ENCODE assay signal across 11 cellular contexts in the genomic region with DNA sequence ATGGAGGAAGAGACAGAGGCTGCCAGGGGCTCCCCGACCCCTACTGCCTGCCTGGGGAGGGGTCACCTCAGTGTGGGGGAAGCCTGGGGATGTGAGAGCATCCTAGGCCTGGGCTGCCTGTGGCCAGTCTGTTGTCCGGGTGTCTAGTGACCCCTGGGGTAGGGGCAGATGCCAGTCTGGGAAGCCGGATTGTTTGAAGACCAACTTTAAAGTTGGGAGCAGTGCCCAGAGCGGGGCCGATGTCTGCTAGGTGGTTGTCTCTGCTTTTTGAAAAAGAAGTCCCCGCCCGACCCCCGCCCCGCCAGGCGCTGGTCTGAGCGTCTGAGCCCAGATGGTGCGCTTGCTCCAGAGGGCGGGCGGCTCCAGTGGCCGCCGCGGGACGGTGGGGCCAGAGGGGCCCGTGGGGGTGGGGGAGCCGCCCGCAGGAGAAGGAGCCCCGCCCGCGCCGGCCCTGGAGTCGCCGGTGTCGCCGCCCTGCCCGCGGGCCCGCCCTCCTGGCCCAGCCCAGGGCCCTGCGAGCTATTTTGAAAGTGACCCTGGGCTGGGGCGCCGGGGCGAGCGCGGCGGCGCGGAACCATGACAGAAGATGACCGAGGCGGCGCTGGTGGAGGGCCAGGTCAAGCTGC. TPM values are rescaled to one million over a fixed set of nuclear protein-coding genes. Genes with fewer than 3 reads are reported as not detected.
DNase-seq lines count a peak whose midpoint lies in the region; ATAC-seq and TF ChIP-seq lines count a peak whose summit lies in the region.
"Had no signal": no experiment of that assay in that cellular context is flagged by ENCODE, and none has a peak within 500 bp of the region (broad histone marks: within the 10 kb centered on the region; RNA-seq: fewer than 3 reads in every experiment).

A gene with protein sequence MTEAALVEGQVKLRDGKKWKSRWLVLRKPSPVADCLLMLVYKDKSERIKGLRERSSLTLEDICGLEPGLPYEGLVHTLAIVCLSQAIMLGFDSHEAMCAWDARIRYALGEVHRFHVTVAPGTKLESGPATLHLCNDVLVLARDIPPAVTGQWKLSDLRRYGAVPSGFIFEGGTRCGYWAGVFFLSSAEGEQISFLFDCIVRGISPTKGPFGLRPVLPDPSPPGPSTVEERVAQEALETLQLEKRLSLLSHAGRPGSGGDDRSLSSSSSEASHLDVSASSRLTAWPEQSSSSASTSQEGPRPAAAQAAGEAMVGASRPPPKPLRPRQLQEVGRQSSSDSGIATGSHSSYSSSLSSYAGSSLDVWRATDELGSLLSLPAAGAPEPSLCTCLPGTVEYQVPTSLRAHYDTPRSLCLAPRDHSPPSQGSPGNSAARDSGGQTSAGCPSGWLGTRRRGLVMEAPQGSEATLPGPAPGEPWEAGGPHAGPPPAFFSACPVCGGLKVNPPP (plus strand): TSS at position 517 of the 626 bp plus-strand sequence. CDS start 70 bp downstream, at position 587.

- H3K9ac ChIP-seq in HCT116 (ENCODE audit: low read length): peak within 1 kb of the TSS; percentile 35; the same call in 1 of the 2 replicates

- no peak for DNase-seq in HCT116 (ENCODE audit: low read depth, low spot score)
- DNase-seq in astrocyte of the cerebellum (ENCODE audit: low read depth): no peak
- peak in 1 of 2 donors; percentile 46 for DNase-seq in left colon
- peak; percentile 69 for DNase-seq in stomach
- DNase-seq in NCI-H510A (lab: John Stamatoyannopoulos, UW): no peak
- DNase-seq in central memory CD4-positive, alpha-beta T cell: no peak
- DNase-seq in NK-92 treated with Interleukin-12 subunit alpha and Interleukin-12 subunit beta, amount 100 ng/mL, for 24 hours (lab: John Stamatoyannopoulos, UW): no peak
- DNase-seq: activated CD4-positive, alpha-beta T cell treated with anti-CD3 and anti-CD28 coated beads for 48 hours; NCI-H2107 had no signal

- H3K4me2 ChIP-seq in HCT116 (ENCODE audit: low read length): peak within 1 kb of the TSS; percentile 71

- H3K27ac ChIP-seq in HCT116 (ENCODE audit: low read depth, low read length) (no peak within 1 kb of the TSS; the same call in 1 of the 2 replicates), stomach (peak within 1 kb of the TSS; percentile 71 to 82 (median 73))

- in situ Hi-C loops in astrocyte of the cerebellum (cut with HindIII; ENCODE audit: low sequenced_read_pairs): no loop called here

- BruUV-seq in HCT116 (replicated peaks; lab: Mats Ljungman, UMichigan): no TSS peak

- no peaks in the 10 kb centered on the region for H3K27me3 ChIP-seq in HCT116 (ENCODE audit: insufficient read depth, low read length)
- H3K27me3 ChIP-seq in stomach: peaks cover 0 to 42% (median 11%) of the 10 kb centered on the region in 3 donors

- H3K36me3 ChIP-seq in HCT116 (ENCODE audit: control insufficient read depth in 1 of 2, insufficient read depth in 2 of 2, low read length in 2 of 2) (no peaks in the 10 kb centered on the region), stomach (no peaks in the 10 kb centered on the region)

- TF ChIP-seq POLR2A in HCT116 (IDR thresholded peaks at IDR 0.05; ENCODE audit: borderline replicate concordance, extremely low read depth, insufficient read depth, insufficient read length) (no peak), stomach (IDR thresholded peaks at IDR 0.05) (no peak)

- intact Hi-C loops in HCT116 (cut with micrococcal nuclease) (no loop called here), left colon (cut with DNase I, micrococcal nuclease) (no loop called here), stomach (cut with DNase I; ENCODE audit: low total_unique reads) (no loop called here)

- peak within 1 kb of the TSS; percentile 45 for H2AFZ ChIP-seq in HCT116 (ENCODE audit: low read depth, low read length, poor library complexity, severe bottlenecking)

- peak within 1 kb of the TSS; percentile 23 to 49 for H3K4me3 ChIP-seq in HCT116 (replicated peaks in 1 of 2; ENCODE audit: low read depth in 1 of 2, low read length in 2 of 2)
- H3K4me3 ChIP-seq in astrocyte of the cerebellum (ENCODE audit: low read depth, low read length): peak within 1 kb of the TSS; percentile 12
- peak within 1 kb of the TSS; percentile 58 to 63 (median 62) for H3K4me3 ChIP-seq in stomach

- ATAC-seq in HCT116 (peak; percentile 86), left colon (peak; percentile 60), HG02884 (IDR thresholded peaks at IDR 0.05; ENCODE audit: unreplicated experiment) (no peak)

- POLR2A ChIA-PET in HCT116 (lab: Charles Lee): no interaction called here

- no peak for TF ChIP-seq CTCF in HCT116 (IDR thresholded peaks at IDR 0.05 in 2 of 3, conservative IDR thresholded peaks at IDR 0.05 in 1 of 3; ENCODE audit: borderline replicate concordance in 1 of 3, insufficient read depth in 1 of 3, low read depth in 2 of 3, low read length in 2 of 3)
- no peak for TF ChIP-seq CTCF in astrocyte of the cerebellum (IDR thresholded peaks at IDR 0.05; ENCODE audit: low read depth, low read length, missing control alignments)
- TF ChIP-seq CTCF in stomach (IDR thresholded peaks at IDR 0.05): no peak

- no peaks in the 10 kb centered on the region for H4K20me1 ChIP-seq in HCT116 (ENCODE audit: insufficient read depth)

- H3K9me3 ChIP-seq in HCT116 (ENCODE audit: control insufficient read depth in 1 of 2, insufficient read depth in 1 of 2, low read depth in 1 of 2, low read length in 2 of 2): no peaks in the 10 kb centered on the region
- no peaks in the 10 kb centered on the region for H3K9me3 ChIP-seq in stomach

- H3K4me1 ChIP-seq in HCT116 (ENCODE audit: control insufficient read depth in 1 of 2, insufficient read depth in 2 of 2, low read length in 2 of 2) (peaks cover 4 to 10% of the 10 kb centered on the region in 2 experiments; a peak in 2 of 4 replicates), stomach (peaks cover 8 to 40% (median 36%) of the 10 kb centered on the region in 4 donors)

- 4 to 6% (median 5%) methylated on average over 12 to 44 of the region's 44 CpGs for WGBS in stomach, 5 donors

- RAD21 ChIA-PET in HCT116 (lab: Charles Lee; ENCODE audit: low non-redundant PET in 1 of 2, low total read pairs in 2 of 2, uncharacterized antibody in 2 of 2, unreplicated experiment in 2 of 2): no interaction called here

- no peak for TF ChIP-seq RAD21 in HCT116 (IDR thresholded peaks at IDR 0.05; ENCODE audit: low read depth)

- no peak for TF ChIP-seq EP300 in stomach (IDR thresholded peaks at IDR 0.05)

- H3K9me2 ChIP-seq in HCT116 (ENCODE audit: insufficient read depth): no peaks in the 10 kb centered on the region

- H3K79me2 ChIP-seq in HCT116 (ENCODE audit: insufficient read depth, low read length): no peaks in the 10 kb centered on the region

- CTCF ChIA-PET in HCT116 (lab: Charles Lee): interaction anchor here (0.7 to 0.9 kb wide), 2 partner anchors 18 to 22 kb away, joined by 3 read pairs; no protein-coding TSS in a partner anchor

TF ChIP-seq in HCT116, 20 proteins besides CTCF, POLR2A, EP300 and RAD21 (continues in another document):
- TF ChIP-seq ZFX (IDR thresholded peaks at IDR 0.05) (no peak), FOSL1 (IDR thresholded peaks at IDR 0.05; ENCODE audit: low read depth) (no peak), EZH2 (IDR thresholded peaks at IDR 0.05) (no peak), ZNF274 (IDR thresholded peaks at IDR 0.05; ENCODE audit: low read depth, low read length) (no peak), SRF (IDR thresholded peaks at IDR 0.05; ENCODE audit: low read depth) (no peak), SIN3A (IDR thresholded peaks at IDR 0.05; ENCODE audit: low read depth) (no peak), EZH2phosphoT487 (IDR thresholded peaks at IDR 0.05; ENCODE audit: borderline replicate concordance) (no peak)
- TF ChIP-seq, protein P1, sequence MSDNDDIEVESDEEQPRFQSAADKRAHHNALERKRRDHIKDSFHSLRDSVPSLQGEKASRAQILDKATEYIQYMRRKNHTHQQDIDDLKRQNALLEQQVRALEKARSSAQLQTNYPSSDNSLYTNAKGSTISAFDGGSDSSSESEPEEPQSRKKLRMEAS (IDR thresholded peaks at IDR 0.05): no peak
- TF ChIP-seq, protein P2, sequence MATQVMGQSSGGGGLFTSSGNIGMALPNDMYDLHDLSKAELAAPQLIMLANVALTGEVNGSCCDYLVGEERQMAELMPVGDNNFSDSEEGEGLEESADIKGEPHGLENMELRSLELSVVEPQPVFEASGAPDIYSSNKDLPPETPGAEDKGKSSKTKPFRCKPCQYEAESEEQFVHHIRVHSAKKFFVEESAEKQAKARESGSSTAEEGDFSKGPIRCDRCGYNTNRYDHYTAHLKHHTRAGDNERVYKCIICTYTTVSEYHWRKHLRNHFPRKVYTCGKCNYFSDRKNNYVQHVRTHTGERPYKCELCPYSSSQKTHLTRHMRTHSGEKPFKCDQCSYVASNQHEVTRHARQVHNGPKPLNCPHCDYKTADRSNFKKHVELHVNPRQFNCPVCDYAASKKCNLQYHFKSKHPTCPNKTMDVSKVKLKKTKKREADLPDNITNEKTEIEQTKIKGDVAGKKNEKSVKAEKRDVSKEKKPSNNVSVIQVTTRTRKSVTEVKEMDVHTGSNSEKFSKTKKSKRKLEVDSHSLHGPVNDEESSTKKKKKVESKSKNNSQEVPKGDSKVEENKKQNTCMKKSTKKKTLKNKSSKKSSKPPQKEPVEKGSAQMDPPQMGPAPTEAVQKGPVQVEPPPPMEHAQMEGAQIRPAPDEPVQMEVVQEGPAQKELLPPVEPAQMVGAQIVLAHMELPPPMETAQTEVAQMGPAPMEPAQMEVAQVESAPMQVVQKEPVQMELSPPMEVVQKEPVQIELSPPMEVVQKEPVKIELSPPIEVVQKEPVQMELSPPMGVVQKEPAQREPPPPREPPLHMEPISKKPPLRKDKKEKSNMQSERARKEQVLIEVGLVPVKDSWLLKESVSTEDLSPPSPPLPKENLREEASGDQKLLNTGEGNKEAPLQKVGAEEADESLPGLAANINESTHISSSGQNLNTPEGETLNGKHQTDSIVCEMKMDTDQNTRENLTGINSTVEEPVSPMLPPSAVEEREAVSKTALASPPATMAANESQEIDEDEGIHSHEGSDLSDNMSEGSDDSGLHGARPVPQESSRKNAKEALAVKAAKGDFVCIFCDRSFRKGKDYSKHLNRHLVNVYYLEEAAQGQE (IDR thresholded peaks at IDR 0.05; ENCODE audit: low read depth): no peak

RNA-seq across cellular contexts. Expression of the gene that starts here (rescaled TPM):
- total RNA-seq in HCT116 (2021; ENCODE audit: unreplicated experiment) (2.4 TPM), left colon (under 1 TPM; 0.24 to 0.70 TPM), stomach (1 to 10 TPM in 3 of 5 donors, under 1 TPM in 1, not detected in 1; 0.37 to 8.1 (median 4.6) TPM)
- 1.4 and 1.8 TPM in 2 replicates for polyA plus RNA-seq in HCT116 (2012)
- 1 to 10 TPM; 1.7 to 5.0 (median 4.3) TPM for polyA plus RNA-seq in stomach
- total RNA-seq: dermis microvascular lymphatic vessel endothelial cell had no signal

Comparison
In these comparisons a context has a peak if more than half of its experiments do, and no peak if none do; other contexts are left out.
1. Peak in ATAC-seq in left colon; RNA of the gene not detected or under 1 TPM.
2. H3K4me3 ChIP-seq: peak in every context shown above with its lines; median percentile 62 in stomach; 36 in HCT116; 12 in astrocyte of the cerebellum.